ENCODE assay signal across 9 cellular contexts in genomic region chr1:143698016-143698415, GRCh38.
DNase-seq lines count a peak whose midpoint lies in the region; ATAC-seq and TF ChIP-seq lines count a peak whose summit lies in the region.
"Had no signal": no experiment of that assay in that cellular context is flagged by ENCODE, and none has a peak within 500 bp of the region (broad histone marks: within the 10 kb centered on the region; RNA-seq: fewer than 3 reads in every experiment).

No MANE protein-coding gene starts in this region.

- no peaks in the 10 kb centered on the region for H3K9me3 ChIP-seq in upper lobe of left lung
- no peaks in the 10 kb centered on the region for H3K9me3 ChIP-seq in CD4-positive, alpha-beta T cell (ENCODE audit: control insufficient read depth, low read length)

- TF ChIP-seq EP300 in upper lobe of left lung (IDR thresholded peaks at IDR 0.05) = no peak

- peak; percentile 99 for TF ChIP-seq CTCF in 22Rv1 (IDR thresholded peaks at IDR 0.05)
- peak; percentile 59 for TF ChIP-seq CTCF in GM12872 (IDR thresholded peaks at IDR 0.05; ENCODE audit: insufficient read depth, low read depth, low read length)
- TF ChIP-seq CTCF in RWPE1 (conservative IDR thresholded peaks at IDR 0.05; ENCODE audit: low read depth) = 0 out of 2 replicates have a peak, but pooled peaks have one; percentile 30
- peak; percentile 46 for TF ChIP-seq CTCF in foreskin keratinocyte (conservative IDR thresholded peaks at IDR 0.05)
- TF ChIP-seq CTCF in upper lobe of left lung (IDR thresholded peaks at IDR 0.05) = peak; percentile 21 to 65 (median 50)
- no peak for TF ChIP-seq CTCF in CD4-positive, alpha-beta T cell (IDR thresholded peaks at IDR 0.05)
- TF ChIP-seq CTCF in GM10248 (IDR thresholded peaks at IDR 0.05; ENCODE audit: control extremely low read depth, extremely low read depth, low read depth, missing control alignments) = no peak

- H3K4me3 Mint-ChIP-seq in CD4-positive, alpha-beta T cell = no peak overlapping the region
- H3K4me3 Mint-ChIP-seq: activated naive CD8-positive, alpha-beta T cell treated with anti-CD3 and anti-CD28 coated beads, Interleukin-2, amount 10 ng/mL, durations not matched to agents 7 days and 5 days had no signal

- ATAC-seq in foreskin keratinocyte (no peak), upper lobe of left lung (ENCODE audit: low FRiP score in 2 of 2) (peak in 1 of 2 donors; percentile 79)
- ATAC-seq in CD4-positive, alpha-beta T cell (ENCODE audit: poor library complexity) = no peak

- no peak overlapping the region for H3K27ac ChIP-seq in 22Rv1
- H3K27ac ChIP-seq in RWPE1 = no peak overlapping the region
- H3K27ac ChIP-seq in foreskin keratinocyte = no peak overlapping the region
- no peak overlapping the region for H3K27ac ChIP-seq in upper lobe of left lung
- no peak overlapping the region for H3K27ac ChIP-seq in CD4-positive, alpha-beta T cell (ENCODE audit: low read depth, low read length)

- no peaks in the 10 kb centered on the region for H3K36me3 ChIP-seq in upper lobe of left lung

- peaks cover 14% of the 10 kb centered on the region for H3K4me1 Mint-ChIP-seq in CD4-positive, alpha-beta T cell (ENCODE audit: low read depth)
- H3K4me1 Mint-ChIP-seq: activated naive CD8-positive, alpha-beta T cell treated with anti-CD3 and anti-CD28 coated beads, Interleukin-2, amount 10 ng/mL, durations not matched to agents 7 days and 5 days had no signal

- no peak for TF ChIP-seq POLR2A in upper lobe of left lung (IDR thresholded peaks at IDR 0.05)

- WGBS in upper lobe of left lung, 2 donors = 4 to 10% methylated on average over 6 to 21 of the region's 21 CpGs

- no peak overlapping the region for H3K4me3 ChIP-seq in upper lobe of left lung

- intact Hi-C loops in CD4-positive, alpha-beta T cell (cut with DNase I, micrococcal nuclease) = no loop called here

- H3K9me3 Mint-ChIP-seq in CD4-positive, alpha-beta T cell = no peaks in the 10 kb centered on the region

- H3K27me3 Mint-ChIP-seq in CD4-positive, alpha-beta T cell = peaks cover 76% of the 10 kb centered on the region

- peaks cover 32% of the 10 kb centered on the region for H3K27me3 ChIP-seq in foreskin keratinocyte
- H3K27me3 ChIP-seq in upper lobe of left lung = peaks cover 0 to 21% (median 0%) of the 10 kb centered on the region in 4 donors
- H3K27me3 ChIP-seq in CD4-positive, alpha-beta T cell (ENCODE audit: control insufficient read depth, insufficient read depth, low read length) = peaks cover 57% of the 10 kb centered on the region

- DNase-seq in RWPE1 (ENCODE audit: low spot score) = peak; percentile 20
- no peak for DNase-seq in foreskin keratinocyte
- DNase-seq in upper lobe of left lung = peak; percentile 21 to 56
- DNase-seq in NCI-H1930 (lab: John Stamatoyannopoulos, UW) = no peak
- no peak for DNase-seq in CD4-positive, alpha-beta T cell
- DNase-seq in GM10248 (ENCODE audit: extremely low spot score) = no peak
- DNase-seq: activated naive CD8-positive, alpha-beta T cell treated with anti-CD3 and anti-CD28 coated beads, Interleukin-2, amount 10 ng/mL, durations not matched to agents 7 days and 5 days had no signal

- POLR2A ChIA-PET in RWPE1 (lab: Yijun Ruan, JAX; ENCODE audit: low non-redundant PET) = no interaction called here
- POLR2A ChIA-PET in CD4-positive, alpha-beta T cell (lab: Charles Lee) = no interaction called here
- POLR2A ChIA-PET in GM10248 (lab: Yijun Ruan, JAX) = no interaction called here

- H3K27ac Mint-ChIP-seq in CD4-positive, alpha-beta T cell = no peak overlapping the region
- H3K27ac Mint-ChIP-seq: activated naive CD8-positive, alpha-beta T cell treated with anti-CD3 and anti-CD28 coated beads, Interleukin-2, amount 10 ng/mL, durations not matched to agents 7 days and 5 days had no signal

- H3K4me1 ChIP-seq in foreskin keratinocyte = no peaks in the 10 kb centered on the region
- H3K4me1 ChIP-seq in upper lobe of left lung = no peaks in the 10 kb centered on the region

- CTCF ChIA-PET in RWPE1 (lab: Yijun Ruan, JAX) (interaction anchor here (0.9 kb wide), 1 partner anchor 37 kb away, joined by 3 read pairs; no protein-coding TSS in a partner anchor), GM10248 (lab: Yijun Ruan, JAX) (no interaction called here)
- CTCF ChIA-PET in CD4-positive, alpha-beta T cell (lab: Charles Lee) = no interaction called here

- H3K36me3 Mint-ChIP-seq in CD4-positive, alpha-beta T cell (ENCODE audit: low read depth) = no peaks in the 10 kb centered on the region
- H3K36me3 Mint-ChIP-seq: activated naive CD8-positive, alpha-beta T cell treated with anti-CD3 and anti-CD28 coated beads, Interleukin-2, amount 10 ng/mL, durations not matched to agents 7 days and 5 days had no signal

Comparison
In these comparisons a context has a peak if more than half of its experiments do, and no peak if none do; other contexts are left out.
1. CTCF ChIP-seq: peak in 22Rv1 (single experiment), GM12872 (single experiment), RWPE1 (single experiment), foreskin keratinocyte (single experiment) and upper lobe of left lung (6 of 6); none in CD4-positive, alpha-beta T cell (single experiment) and GM10248 (single experiment).
2. DNase-seq: peak in RWPE1 (single experiment) and upper lobe of left lung (2 of 2); none in foreskin keratinocyte (0 of 2), NCI-H1930 (0 of 2), CD4-positive, alpha-beta T cell (0 of 10) and GM10248 (single experiment).